Comparison of ENCODE assay signal across 8 cellular contexts in the genomic region with DNA sequence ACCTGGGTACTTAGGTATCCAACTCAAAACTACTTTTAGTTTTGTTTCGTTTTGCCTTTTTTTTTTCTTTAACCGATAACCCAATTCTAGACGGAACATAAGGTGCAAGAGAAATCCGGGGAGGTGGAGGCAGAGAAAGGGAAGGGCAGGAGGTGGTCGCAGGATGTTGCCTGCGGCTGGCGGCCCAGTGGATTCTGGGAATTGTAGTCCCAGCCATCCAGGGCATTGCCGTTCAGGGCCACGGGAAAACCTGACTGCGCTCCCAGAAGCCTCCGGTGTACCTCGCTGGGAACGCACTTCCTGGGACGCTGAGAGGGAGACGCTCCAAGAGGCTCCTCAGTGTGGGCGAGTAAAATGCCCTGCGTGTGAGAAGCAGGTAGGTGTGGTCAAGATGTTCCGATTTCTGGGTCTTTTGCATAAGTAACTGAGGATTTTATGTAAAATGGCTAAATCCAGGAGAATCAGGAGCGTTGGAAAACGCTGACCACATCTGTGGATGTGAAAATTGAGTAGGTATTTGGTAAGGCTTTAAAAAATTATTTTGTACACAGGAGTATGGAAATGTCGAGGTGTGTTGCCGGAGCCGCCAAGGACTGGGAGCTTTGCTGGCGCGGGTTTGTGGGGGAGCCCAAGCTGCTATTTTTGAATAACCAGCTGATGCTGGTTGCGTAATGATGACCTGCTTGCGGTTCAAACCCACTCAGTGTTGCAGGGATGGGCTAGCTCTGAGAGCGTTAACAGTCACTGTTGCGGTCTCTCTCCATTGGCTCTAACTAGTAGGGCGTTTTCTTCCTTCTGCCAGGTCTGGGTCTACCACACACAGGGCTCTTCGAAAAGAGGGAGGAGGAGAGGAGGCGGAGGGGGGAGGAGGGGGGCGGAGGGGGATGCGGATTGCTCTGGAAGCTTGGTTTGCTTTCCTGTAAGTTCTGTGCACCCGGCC. TPM values are rescaled to one million over a fixed set of nuclear protein-coding genes. Genes with fewer than 3 reads are reported as not detected.
DNase-seq lines count a peak whose midpoint lies in the region; ATAC-seq and TF ChIP-seq lines count a peak whose summit lies in the region.

A gene (plus strand): TSS at position 288 of the 940 bp plus-strand sequence. CDS start 9,216 bp downstream, outside the sequence.

- H3K36me3 ChIP-seq in SK-N-SH (replicated peaks in 1 of 2; ENCODE audit: control insufficient read depth in 1 of 2, insufficient read depth in 2 of 2, low read length in 1 of 2) (peaks cover 28 to 38% of the 10 kb centered on the region in 2 experiments), testis (ENCODE audit: low read depth, missing control alignments) (no peaks in the 10 kb centered on the region)

- under 1% methylated on average over 35 of the region's 35 CpGs for WGBS in SK-N-SH (ENCODE audit: low lambda C conversion rate)
- 0% methylated on average over 34 of the region's 35 CpGs for WGBS in testis, 2 donors

- H3K27me3 ChIP-seq in SK-N-SH (ENCODE audit: insufficient read depth) (no peaks in the 10 kb centered on the region), testis (no peaks in the 10 kb centered on the region)

- no peaks in the 10 kb centered on the region for H3K9me2 ChIP-seq in SK-N-SH

- H3K4me1 ChIP-seq in SK-N-SH (ENCODE audit: control insufficient read depth in 1 of 2, insufficient read depth in 2 of 2, low read depth in 1 of 2, low read length in 1 of 2) = peaks cover 20 to 24% of the 10 kb centered on the region in 2 experiments; a peak in 3 of 4 replicates
- peaks cover 14% of the 10 kb centered on the region for H3K4me1 ChIP-seq in testis

- H3K4me1 Mint-ChIP-seq in glutamatergic neuron (ENCODE audit: low read depth, unreplicated experiment) = no peaks in the 10 kb centered on the region

- H4K20me1 ChIP-seq in SK-N-SH (ENCODE audit: insufficient read depth) = no peaks in the 10 kb centered on the region

- peak within 1 kb of the TSS; percentile 92 to 98 for H3K27ac Mint-ChIP-seq in activated naive CD4-positive, alpha-beta T cell treated with anti-CD3 and anti-CD28 coated beads, Interleukin-2, amount 50 U/mL, for 72 hours
- peak within 1 kb of the TSS; percentile 97 for H3K27ac Mint-ChIP-seq in glutamatergic neuron (ENCODE audit: unreplicated experiment)

- H3K27ac ChIP-seq in SK-N-SH (ENCODE audit: low read depth in 2 of 2, low read length in 1 of 2) = peak within 1 kb of the TSS; percentile 97 to 99
- peak within 1 kb of the TSS; percentile 94 for H3K27ac ChIP-seq in testis

- peak within 1 kb of the TSS; percentile 95 for H3K9ac ChIP-seq in SK-N-SH

- peak; percentile 22 to 32; a peak in 2 of 4 replicates for TF ChIP-seq EP300 in SK-N-SH (IDR thresholded peaks at IDR 0.05; ENCODE audit: borderline replicate concordance in 1 of 2, low read depth in 1 of 2, low read length in 1 of 2)

- DNase-seq in NB4 (ENCODE audit: low read depth) (peak; percentile 100), SK-N-SH (peak; percentile 81), glutamatergic neuron (peak; percentile 89), omental fat pad (ENCODE audit: low spot score) (peak; percentile 54), testis (peak; percentile 94)
- DNase-seq in activated naive CD4-positive, alpha-beta T cell treated with anti-CD3 and anti-CD28 coated beads, Interleukin-2, amount 50 U/mL, for 72 hours (ENCODE audit: low spot score in 2 of 2) = peak; percentile 63 to 88

- peak; percentile 8; the same call in 1 of the 2 replicates for TF ChIP-seq RAD21 in SK-N-SH (IDR thresholded peaks at IDR 0.05; ENCODE audit: low read length)

- peaks cover 7 to 14% of the 10 kb centered on the region in 2 donors for H3K9me3 Mint-ChIP-seq in activated naive CD4-positive, alpha-beta T cell treated with anti-CD3 and anti-CD28 coated beads, Interleukin-2, amount 50 U/mL, for 72 hours
- peaks cover 3% of the 10 kb centered on the region for H3K9me3 Mint-ChIP-seq in glutamatergic neuron (ENCODE audit: unreplicated experiment)

- H3K4me3 ChIP-seq in GM08714 (ENCODE audit: low read length) (peak within 1 kb of the TSS; percentile 89), NB4 (ENCODE audit: low read depth, low read length) (peak within 1 kb of the TSS; percentile 91), SK-N-SH (ENCODE audit: low read depth in 2 of 2, low read length in 1 of 2) (peak within 1 kb of the TSS; percentile 71 to 81), testis (peak within 1 kb of the TSS; percentile 70 to 87)

- H3K27me3 Mint-ChIP-seq in glutamatergic neuron (ENCODE audit: unreplicated experiment) = peaks cover 2% of the 10 kb centered on the region

- peak within 1 kb of the TSS; percentile 89 for H3K4me2 ChIP-seq in SK-N-SH

- peaks cover under 1 to 6% of the 10 kb centered on the region in 2 donors for H3K36me3 Mint-ChIP-seq in activated naive CD4-positive, alpha-beta T cell treated with anti-CD3 and anti-CD28 coated beads, Interleukin-2, amount 50 U/mL, for 72 hours
- H3K36me3 Mint-ChIP-seq in glutamatergic neuron (ENCODE audit: unreplicated experiment) = no peaks in the 10 kb centered on the region

- TF ChIP-seq CTCF in NB4 (IDR thresholded peaks at IDR 0.05; ENCODE audit: low read depth, low read length) (no peak), SK-N-SH (IDR thresholded peaks at IDR 0.05) (no peak), glutamatergic neuron (IDR thresholded peaks at IDR 0.05; ENCODE audit: partially characterized antibody, unreplicated experiment) (no peak), omental fat pad (IDR thresholded peaks at IDR 0.05) (no peak), testis (IDR thresholded peaks at IDR 0.05) (peak in 2 of 3 experiments; percentile 7 to 14)

- H2AFZ ChIP-seq in SK-N-SH (ENCODE audit: low read depth) = peak within 1 kb of the TSS; percentile 87

- peaks cover 8% of the 10 kb centered on the region; the same call in 1 of the 2 replicates for H3K9me3 ChIP-seq in SK-N-SH
- no peaks in the 10 kb centered on the region for H3K9me3 ChIP-seq in testis

- H3K4me3 Mint-ChIP-seq in glutamatergic neuron (ENCODE audit: unreplicated experiment) = peak within 1 kb of the TSS; percentile 99

- POLR2A ChIA-PET in SK-N-SH (lab: Yijun Ruan, JAX) = interaction anchor here (0.8 to 1.3 kb wide), 4 partner anchors 14 to 192 kb away, joined by 3 to 4 read pairs (median 4); a partner anchor contains a TSS

- peaks cover 44% of the 10 kb centered on the region for H3K79me2 ChIP-seq in SK-N-SH (ENCODE audit: insufficient read depth)

- ATAC-seq in HG02571 (IDR thresholded peaks at IDR 0.05; ENCODE audit: unreplicated experiment) = peak; percentile 95
- ATAC-seq in activated naive CD4-positive, alpha-beta T cell treated with anti-CD3 and anti-CD28 coated beads, Interleukin-2, amount 50 U/mL, for 72 hours = peak; percentile 99 to 100
- ATAC-seq in omental fat pad (ENCODE audit: low FRiP score) = peak; percentile 99

- H3F3A ChIP-seq in SK-N-SH (replicated peaks; ENCODE audit: insufficient read depth) = peaks cover 33% of the 10 kb centered on the region

- intact Hi-C loops in testis (cut with DNase I; ENCODE audit: low total_unique reads) = no loop called here

- CTCF ChIA-PET in SK-N-SH (lab: Yijun Ruan, JAX) = interaction anchor here (0.8 to 1.8 kb wide), 7 partner anchors 12 to 192 kb away, joined by 3 to 8 read pairs (median 4); a partner anchor contains a TSS

- TF ChIP-seq POLR2A in NB4 (IDR thresholded peaks at IDR 0.05; ENCODE audit: extremely low read depth, insufficient read length) = peak; percentile 43
- no peak for TF ChIP-seq POLR2A in testis (IDR thresholded peaks at IDR 0.05)

TF ChIP-seq in SK-N-SH, 30 proteins besides CTCF, POLR2A, EP300 and RAD21 (continues in another document):
- TF ChIP-seq RXRA (IDR thresholded peaks at IDR 0.05; ENCODE audit: borderline replicate concordance, low read depth) = no peak; the same call in 1 of the 2 replicates
- TF ChIP-seq GATA2 (CRISPR knock-in tag; IDR thresholded peaks at IDR 0.05) = peak; percentile 3; the same call in 1 of the 2 replicates
- TF ChIP-seq, protein P1, sequence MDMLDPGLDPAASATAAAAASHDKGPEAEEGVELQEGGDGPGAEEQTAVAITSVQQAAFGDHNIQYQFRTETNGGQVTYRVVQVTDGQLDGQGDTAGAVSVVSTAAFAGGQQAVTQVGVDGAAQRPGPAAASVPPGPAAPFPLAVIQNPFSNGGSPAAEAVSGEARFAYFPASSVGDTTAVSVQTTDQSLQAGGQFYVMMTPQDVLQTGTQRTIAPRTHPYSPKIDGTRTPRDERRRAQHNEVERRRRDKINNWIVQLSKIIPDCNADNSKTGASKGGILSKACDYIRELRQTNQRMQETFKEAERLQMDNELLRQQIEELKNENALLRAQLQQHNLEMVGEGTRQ (IDR thresholded peaks at IDR 0.05; ENCODE audit: borderline replicate concordance, low read depth, low read length) = no peak
- peak; percentile 59 for TF ChIP-seq CHD2 (IDR thresholded peaks at IDR 0.05; ENCODE audit: low read length, partially characterized antibody)
- TF ChIP-seq TAF1 (IDR thresholded peaks at IDR 0.05; ENCODE audit: borderline replicate concordance, low read depth, low read length) = peak; percentile 93
- no peak for TF ChIP-seq TEAD4 (IDR thresholded peaks at IDR 0.05; ENCODE audit: borderline replicate concordance, insufficient read depth)
- TF ChIP-seq NRF1 (IDR thresholded peaks at IDR 0.05; ENCODE audit: low read depth, low read length) = peak; percentile 2; the same call in 1 of the 2 replicates
- peak; percentile 85; the same call in 1 of the 2 replicates for TF ChIP-seq MXI1 (IDR thresholded peaks at IDR 0.05; ENCODE audit: low read depth, low read length)
- TF ChIP-seq FOXJ3 (CRISPR knock-in tag; IDR thresholded peaks at IDR 0.05) = peak; percentile 80; the same call in 1 of the 2 replicates
- peak; percentile 59; the same call in 1 of the 2 replicates for TF ChIP-seq YY1 (IDR thresholded peaks at IDR 0.05; ENCODE audit: low read depth)
- peak; percentile 90 for TF ChIP-seq GABPA (IDR thresholded peaks at IDR 0.05; ENCODE audit: low read depth)
- peak; percentile 84; the same call in 1 of the 2 replicates for TF ChIP-seq MEF2A (IDR thresholded peaks at IDR 0.05; ENCODE audit: borderline replicate concordance, low read depth)

RNA-seq across cellular contexts. Expression of the gene that starts here (rescaled TPM):
- polyA plus RNA-seq in SK-N-SH (2012; rRNA removed) = 65.7 and 90.3 TPM in 2 replicates
- polyA plus RNA-seq in SK-N-SH (2012; cell fraction: cytosol; rRNA removed) = 49.2 and 59.1 TPM in 2 replicates
- 144 and 145 TPM in 2 replicates for polyA plus RNA-seq in SK-N-SH (2012; cell fraction: nucleus; rRNA removed)
- total RNA-seq in activated naive CD4-positive, alpha-beta T cell treated with anti-CD3 and anti-CD28 coated beads, Interleukin-2, amount 50 U/mL, for 72 hours = 10 to 100 TPM in 1 of 2 donors, 1 to 10 TPM in 1; 2.8 to 11.3 TPM
- 53.9 TPM for total RNA-seq in glutamatergic neuron (ENCODE audit: unreplicated experiment)
- 10 to 100 TPM; 12.6 to 21.9 (median 16.8) TPM for total RNA-seq in omental fat pad
- total RNA-seq in testis = 10 to 100 TPM; 31.8 to 33.9 TPM
- polyA plus RNA-seq in testis (ENCODE audit: insufficient read depth, low read depth, low replicate concordance) = 40.5 TPM

Comparison
In these comparisons a context has a peak if more than half of its experiments do, and no peak if none do; other contexts are left out.
1. Peak in every context shown above with its lines: DNase-seq, ATAC-seq, H3K4me3 ChIP-seq and H3K27ac ChIP-seq.
2. CTCF ChIP-seq: peak in testis (2 of 3); none in NB4 (single experiment), SK-N-SH (single experiment), glutamatergic neuron (single experiment) and omental fat pad (0 of 3).